1 cellular context compared by ENCODE assay signal in genomic region chr3:13587442-13587841, GRCh38.
TF ChIP-seq lines count a peak whose summit lies in the region.

No MANE protein-coding gene starts in this region.

TF ChIP-seq in H1, 55 proteins besides CTCF, POLR2A, EP300 and RAD21:
- TF ChIP-seq SP4 (IDR thresholded peaks at IDR 0.05; ENCODE audit: low read length), result no peak
- no peak for TF ChIP-seq SUZ12 (IDR thresholded peaks at IDR 0.05; ENCODE audit: low read length)
- TF ChIP-seq CHD2 (IDR thresholded peaks at IDR 0.05; ENCODE audit: low read length), result no peak
- peak; percentile 15 for TF ChIP-seq NANOG (IDR thresholded peaks at IDR 0.05; ENCODE audit: insufficient read depth, low read depth, low read length, poor library complexity, severe bottlenecking)
- TF ChIP-seq RXRA (IDR thresholded peaks at IDR 0.05; ENCODE audit: insufficient read depth, low read depth, low read length), result no peak
- no peak for TF ChIP-seq SIRT6 (IDR thresholded peaks at IDR 0.05; ENCODE audit: low read length)
- TF ChIP-seq FOSL1 (IDR thresholded peaks at IDR 0.05; ENCODE audit: insufficient read depth, low read depth, low read length), result no peak
